Comparison of ENCODE assay signal across 8 cellular contexts in genomic region chr10:124741922-124742417, GRCh38. TPM values are rescaled to one million over a fixed set of nuclear protein-coding genes. Genes with fewer than 3 reads are reported as not detected.
DNase-seq lines count a peak whose midpoint lies in the region; ATAC-seq and TF ChIP-seq lines count a peak whose summit lies in the region.

No MANE protein-coding gene starts in this region.

- H3K9ac ChIP-seq in trophoblast cell (ENCODE audit: low read length): no peak overlapping the region

- no peak overlapping the region for H4K12ac ChIP-seq in trophoblast cell (ENCODE audit: low read depth, low read length)

- peak overlapping the region; percentile 95 for H3K4me3 Mint-ChIP-seq in endothelial cell (ENCODE audit: unreplicated experiment)

- H3K27ac Mint-ChIP-seq in endothelial cell (ENCODE audit: unreplicated experiment): peak overlapping the region; percentile 73

- no peak overlapping the region for H2BK12ac ChIP-seq in trophoblast cell (ENCODE audit: low read length)

- H3K27me3 Mint-ChIP-seq in endothelial cell (ENCODE audit: unreplicated experiment): peaks cover 7% of the 10 kb centered on the region

- TF ChIP-seq POLR2A in Peyer's patch (IDR thresholded peaks at IDR 0.05): no peak

- H2BK5ac ChIP-seq in trophoblast cell (ENCODE audit: low read depth, low read length, poor library complexity): no peak overlapping the region

- no peak for ATAC-seq in GM18861 (IDR thresholded peaks at IDR 0.05; ENCODE audit: unreplicated experiment)

- H3K4me2 ChIP-seq in trophoblast cell (ENCODE audit: low read length): peak overlapping the region; percentile 99

- peak overlapping the region; percentile 86 to 95 (median 92) for H3K27ac ChIP-seq in Peyer's patch
- H3K27ac ChIP-seq in trophoblast cell (ENCODE audit: low read depth, low read length): no peak overlapping the region

- H3K18ac ChIP-seq in trophoblast cell (ENCODE audit: low read length): no peak overlapping the region

- TF ChIP-seq CTCF in GM06990 (IDR thresholded peaks at IDR 0.05; ENCODE audit: insufficient read depth, low read length, poor library complexity, severe bottlenecking): no peak
- no peak for TF ChIP-seq CTCF in Peyer's patch (IDR thresholded peaks at IDR 0.05)
- TF ChIP-seq CTCF in endothelial cell (IDR thresholded peaks at IDR 0.05; ENCODE audit: unreplicated experiment): no peak

- no CpG with 5 or more reads among the region's 9 CpGs for WGBS in trophoblast cell (ENCODE audit: extremely low coverage, insufficient coverage, insufficient read length)

- H3K36me3 ChIP-seq in GM06990 (ENCODE audit: control insufficient read depth, insufficient read depth, low read length): no peaks in the 10 kb centered on the region
- H3K36me3 ChIP-seq in Peyer's patch: no peaks in the 10 kb centered on the region
- H3K36me3 ChIP-seq in trophoblast cell (ENCODE audit: control insufficient read depth in 1 of 2, insufficient read depth in 2 of 2, low read length in 2 of 2): no peaks in the 10 kb centered on the region

- peaks cover 7% of the 10 kb centered on the region for H3K79me2 ChIP-seq in trophoblast cell (ENCODE audit: control insufficient read depth, insufficient read depth, low read length, poor library complexity)

- no peak overlapping the region for H3K4ac ChIP-seq in trophoblast cell (ENCODE audit: low read depth, low read length)

- H3K4me1 ChIP-seq in Peyer's patch (peaks cover 13 to 72% (median 37%) of the 10 kb centered on the region in 4 donors), trophoblast cell (ENCODE audit: control insufficient read depth in 1 of 2, insufficient read depth in 2 of 2, low read length in 2 of 2) (peaks cover 10% of the 10 kb centered on the region in 2 experiments)

- no peak overlapping the region for H3K14ac ChIP-seq in trophoblast cell (ENCODE audit: low read length)

- H3K9me3 Mint-ChIP-seq in endothelial cell (ENCODE audit: unreplicated experiment): no peaks in the 10 kb centered on the region

- no peak overlapping the region for H2AFZ ChIP-seq in trophoblast cell (ENCODE audit: insufficient read depth, low read length, poor library complexity)

- H4K8ac ChIP-seq in trophoblast cell (ENCODE audit: low read depth, low read length): no peak overlapping the region

- H3K23ac ChIP-seq in trophoblast cell (ENCODE audit: low read length): no peak overlapping the region

- no peak overlapping the region for H2AK5ac ChIP-seq in trophoblast cell (ENCODE audit: low read length)

- H3K36me3 Mint-ChIP-seq in endothelial cell (ENCODE audit: low read depth, unreplicated experiment): peaks cover 9% of the 10 kb centered on the region

- no peak overlapping the region for H2BK120ac ChIP-seq in trophoblast cell (ENCODE audit: insufficient read depth, low read length, poor library complexity)

- peaks cover 7% of the 10 kb centered on the region for H3K79me1 ChIP-seq in trophoblast cell (ENCODE audit: low read length)

- DNase-seq in GM06990 (ENCODE audit: extremely low read depth, insufficient read length) (no peak), Peyer's patch (peak in 2 of 3 donors; percentile 68 to 76), endothelial cell (ENCODE audit: low spot score) (no peak), trophoblast cell (no peak), AG08396 (ENCODE audit: low spot score) (no peak), ecto neural progenitor cell (ENCODE audit: low spot score) (no peak), NCI-H1694 treated with DMSO at 0.1 percent for 48 hours (lab: John Stamatoyannopoulos, UW) (no peak)

- H3K4me3 ChIP-seq in GM06990 (replicated peaks; ENCODE audit: low read depth, low read length) (peak overlapping the region; percentile 79), Peyer's patch (peak overlapping the region; percentile 70 to 84 (median 80)), trophoblast cell (ENCODE audit: low read depth, low read length) (no peak overlapping the region)

- no peaks in the 10 kb centered on the region for H3K9me3 ChIP-seq in Peyer's patch
- H3K9me3 ChIP-seq in trophoblast cell (ENCODE audit: insufficient read depth, low read depth, low read length): peaks cover 5% of the 10 kb centered on the region

- H3K4me1 Mint-ChIP-seq in endothelial cell (ENCODE audit: unreplicated experiment): peaks cover 54% of the 10 kb centered on the region

- no peak overlapping the region for H4K91ac ChIP-seq in trophoblast cell (ENCODE audit: low read depth, low read length)

- H3K27me3 ChIP-seq in GM06990 (replicated peaks; ENCODE audit: control insufficient read depth, insufficient read depth, low read length): no peaks in the 10 kb centered on the region
- no peaks in the 10 kb centered on the region for H3K27me3 ChIP-seq in Peyer's patch
- H3K27me3 ChIP-seq in trophoblast cell (ENCODE audit: insufficient read depth, low read length): no peaks in the 10 kb centered on the region

RNA-seq across cellular contexts. Expression of gene FAM53B, which starts 2.2 kb away (rescaled TPM):
- total RNA-seq in Peyer's patch: 10 to 100 TPM; 72.7 to 92.1 (median 80.5) TPM
- total RNA-seq in endothelial cell (ENCODE audit: unreplicated experiment): 21.0 TPM
- polyA plus RNA-seq in trophoblast cell (2013): 5.8 and 6.2 TPM in 2 replicates

RNA-seq across cellular contexts. Expression of gene EEF1AKMT2, which starts 49.7 kb away (rescaled TPM):
- total RNA-seq in Peyer's patch (10 to 100 TPM in 3 of 4 donors, 1 to 10 TPM in 1; 9.5 to 23.3 (median 18.5) TPM), endothelial cell (ENCODE audit: unreplicated experiment) (12.5 TPM)
- 7.9 and 8.4 TPM in 2 replicates for polyA plus RNA-seq in trophoblast cell (2013)

RNA-seq across cellular contexts. Expression of gene ABRAXAS2, which starts 59.6 kb away (rescaled TPM):
- total RNA-seq in Peyer's patch (10 to 100 TPM; 10.9 to 13.1 (median 12.6) TPM), endothelial cell (ENCODE audit: unreplicated experiment) (13.0 TPM)
- 11.0 and 11.1 TPM in 2 replicates for polyA plus RNA-seq in trophoblast cell (2013)

Comparison
In these comparisons a context has a peak if more than half of its experiments do, and no peak if none do; other contexts are left out.
1. DNase-seq: peak in Peyer's patch (2 of 3); none in GM06990 (single experiment), endothelial cell (single experiment), trophoblast cell (0 of 2), AG08396 (single experiment), ecto neural progenitor cell (single experiment) and NCI-H1694 treated with DMSO at 0.1 percent for 48 hours (single experiment).